ENCODE assay signal across 3 cellular contexts in genomic region chr5:6548752-6549151, GRCh38.
TF ChIP-seq lines count a peak whose summit lies in the region.

No MANE protein-coding gene starts in this region.

TF ChIP-seq in A549, 52 proteins besides CTCF, POLR2A, EP300 and RAD21:
- no peak for TF ChIP-seq MAZ (IDR thresholded peaks at IDR 0.05; ENCODE audit: borderline replicate concordance, low read depth, low read length)
- no peak for TF ChIP-seq FOSB (CRISPR knock-in tag; IDR thresholded peaks at IDR 0.05)
- peak; percentile 66 for TF ChIP-seq MAFK (IDR thresholded peaks at IDR 0.05; ENCODE audit: partially characterized antibody)

TF ChIP-seq in IMR-90, 13 proteins besides CTCF, POLR2A, EP300 and RAD21:
- TF ChIP-seq NFE2L2 (IDR thresholded peaks at IDR 0.05; ENCODE audit: low read depth, low read length) (no peak), CEBPB (IDR thresholded peaks at IDR 0.05; ENCODE audit: low read depth, low read length) (no peak), SMC3 (IDR thresholded peaks at IDR 0.05; ENCODE audit: low read depth, low read length) (no peak), RFX5 (IDR thresholded peaks at IDR 0.05; ENCODE audit: low read depth, low read length) (no peak), MAFK (IDR thresholded peaks at IDR 0.05; ENCODE audit: low read depth, low read length) (peak; percentile 42)

TF ChIP-seq in HEK293T, 16 proteins besides CTCF, POLR2A, EP300 and RAD21:
- TF ChIP-seq ELF4 (IDR thresholded peaks at IDR 0.05) (no peak), CTBP1 (IDR thresholded peaks at IDR 0.05; ENCODE audit: borderline replicate concordance) (no peak), ARNT (IDR thresholded peaks at IDR 0.05) (no peak), ZNF384 (IDR thresholded peaks at IDR 0.05) (no peak), L3MBTL2 (conservative IDR thresholded peaks at IDR 0.05) (no peak)
- TF ChIP-seq, protein P1, sequence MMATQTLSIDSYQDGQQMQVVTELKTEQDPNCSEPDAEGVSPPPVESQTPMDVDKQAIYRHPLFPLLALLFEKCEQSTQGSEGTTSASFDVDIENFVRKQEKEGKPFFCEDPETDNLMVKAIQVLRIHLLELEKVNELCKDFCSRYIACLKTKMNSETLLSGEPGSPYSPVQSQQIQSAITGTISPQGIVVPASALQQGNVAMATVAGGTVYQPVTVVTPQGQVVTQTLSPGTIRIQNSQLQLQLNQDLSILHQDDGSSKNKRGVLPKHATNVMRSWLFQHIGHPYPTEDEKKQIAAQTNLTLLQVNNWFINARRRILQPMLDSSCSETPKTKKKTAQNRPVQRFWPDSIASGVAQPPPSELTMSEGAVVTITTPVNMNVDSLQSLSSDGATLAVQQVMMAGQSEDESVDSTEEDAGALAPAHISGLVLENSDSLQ (IDR thresholded peaks at IDR 0.05), result no peak
